In the genomic region with DNA sequence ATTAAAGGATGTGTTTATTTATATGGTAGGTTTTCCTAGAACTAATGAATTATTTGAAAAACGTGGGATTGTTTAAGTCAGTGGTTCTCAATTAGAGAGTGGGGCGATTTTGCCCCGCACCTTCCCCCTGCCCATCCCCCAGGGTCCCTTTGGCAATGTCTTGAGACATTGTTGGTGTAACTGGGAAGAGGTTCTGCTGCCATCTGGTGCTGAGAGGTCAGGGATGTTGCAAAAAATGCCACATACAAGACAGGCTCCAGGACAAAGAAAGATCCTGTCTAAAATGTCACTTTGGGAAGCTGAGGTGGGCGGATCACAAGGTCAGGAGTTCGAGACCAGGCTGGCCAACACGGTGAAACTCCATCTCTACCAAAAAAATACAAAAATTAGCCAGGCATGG, we compare ENCODE assay signal across 21 cellular contexts. TPM values are rescaled to one million over a fixed set of nuclear protein-coding genes. Genes with fewer than 3 reads are reported as not detected.
DNase-seq lines count a peak whose midpoint lies in the region; ATAC-seq, FAIRE-seq and TF ChIP-seq lines count a peak whose summit lies in the region.
"Had no signal": no experiment of that assay in that cellular context is flagged by ENCODE, and none has a peak within 500 bp of the region (broad histone marks: within the 10 kb centered on the region; RNA-seq: fewer than 3 reads in every experiment).

No MANE protein-coding gene starts in this region.

- H3K9ac ChIP-seq in HepG2 (ENCODE audit: insufficient read depth, low read depth, low read length): no peak overlapping the region

- H3K79me2 ChIP-seq in GM23338 (replicated peaks; ENCODE audit: insufficient read depth) (no peaks in the 10 kb centered on the region), HepG2 (ENCODE audit: insufficient read depth, low read length) (no peaks in the 10 kb centered on the region)

- H3K4me1 Mint-ChIP-seq in GM23338 (peaks cover 9% of the 10 kb centered on the region; the same call in 2 of the 3 replicates), glutamatergic neuron (ENCODE audit: low read depth, unreplicated experiment) (no peaks in the 10 kb centered on the region)
- H3K4me1 Mint-ChIP-seq: CD14-positive monocyte had no signal

- H3K27ac Mint-ChIP-seq in GM23338 (no peak overlapping the region), glutamatergic neuron (ENCODE audit: unreplicated experiment) (no peak overlapping the region)
- H3K27ac Mint-ChIP-seq: CD14-positive monocyte had no signal

- peak; percentile 32 for TF ChIP-seq CTCF in D721Med (IDR thresholded peaks at IDR 0.05; ENCODE audit: insufficient read depth, missing control alignments)
- peak; percentile 51 to 71 for TF ChIP-seq CTCF in GM23338 (conservative IDR thresholded peaks at IDR 0.05; ENCODE audit: low read depth in 2 of 2)
- TF ChIP-seq CTCF in HepG2 (CRISPR knock-in tag; IDR thresholded peaks at IDR 0.05): 0 out of 2 replicates have a peak, but pooled peaks have one; percentile 18
- TF ChIP-seq CTCF in glutamatergic neuron (IDR thresholded peaks at IDR 0.05; ENCODE audit: partially characterized antibody, unreplicated experiment): no peak

- TF ChIP-seq EP300 in HepG2 (IDR thresholded peaks at IDR 0.05; ENCODE audit: low read depth in 2 of 2, low read length in 2 of 2): no peak
- no peak for TF ChIP-seq EP300 in HepG2 (CRISPR knock-in tag; IDR thresholded peaks at IDR 0.05; ENCODE audit: borderline replicate concordance)

- H3K27ac ChIP-seq in GM23338 (ENCODE audit: low read depth): no peak overlapping the region
- no peak overlapping the region for H3K27ac ChIP-seq in HepG2 (ENCODE audit: extremely low read length, insufficient read depth, low read length)
- H3K27ac ChIP-seq: epithelial cell of prostate, heart left ventricle, right lobe of liver had no signal

- POLR2A ChIA-PET in HepG2 (lab: Yijun Ruan, JAX): no interaction called here

- H3K36me3 ChIP-seq in GM23338 (ENCODE audit: insufficient read depth) (no peaks in the 10 kb centered on the region), HepG2 (replicated peaks in 1 of 2; ENCODE audit: control insufficient read depth in 1 of 2, insufficient read depth in 2 of 2, low read length in 2 of 2) (no peaks in the 10 kb centered on the region)
- H3K36me3 ChIP-seq: heart left ventricle, right lobe of liver had no signal

- in situ Hi-C loops in HepG2 (cut with HindIII; ENCODE audit: extremely low pct_ligation_motif_present, low pct_unique_long_range_greater_than_20kb): no loop called here

- WGBS in HepG2 (ENCODE audit: low lambda C conversion rate): 0% methylated on average over 3 of the region's 6 CpGs

- H3K4me3 ChIP-seq in GM23338 (no peak overlapping the region), HepG2 (replicated peaks in 1 of 3; ENCODE audit: insufficient read depth in 1 of 3, low read depth in 2 of 3, low read length in 3 of 3) (no peak overlapping the region)
- H3K4me3 ChIP-seq: heart left ventricle, right lobe of liver had no signal

- H3K9me2 ChIP-seq in GM23338 (ENCODE audit: insufficient read depth): no peaks in the 10 kb centered on the region

- H3K4me1 ChIP-seq in GM23338 (ENCODE audit: insufficient read depth) (no peaks in the 10 kb centered on the region), HepG2 (ENCODE audit: insufficient read depth, low read length) (no peaks in the 10 kb centered on the region)
- H3K4me1 ChIP-seq: heart left ventricle, right lobe of liver had no signal

- H3K4me3 Mint-ChIP-seq in GM23338: no peak overlapping the region
- no peak overlapping the region for H3K4me3 Mint-ChIP-seq in glutamatergic neuron (ENCODE audit: unreplicated experiment)
- H3K4me3 Mint-ChIP-seq: CD14-positive monocyte had no signal

- H3K27me3 Mint-ChIP-seq in GM23338 (ENCODE audit: insufficient read depth, low read depth, poor library complexity): peaks cover 2% of the 10 kb centered on the region
- peaks cover 2% of the 10 kb centered on the region for H3K27me3 Mint-ChIP-seq in glutamatergic neuron (ENCODE audit: unreplicated experiment)

- peaks cover 20% of the 10 kb centered on the region for H3K9me3 Mint-ChIP-seq in GM23338
- no peaks in the 10 kb centered on the region for H3K9me3 Mint-ChIP-seq in glutamatergic neuron (ENCODE audit: unreplicated experiment)

- H2AFZ ChIP-seq in GM23338 (no peak overlapping the region), HepG2 (ENCODE audit: low read length) (no peak overlapping the region)

- intact Hi-C loops in HepG2 (cut with micrococcal nuclease; ENCODE audit: unreplicated experiment): no loop called here

- FAIRE-seq in D721Med (lab: Jason Lieb, UNC) (no peak), HepG2 (lab: Jason Lieb, UNC) (no peak)

- no peak for TF ChIP-seq POLR2A in HepG2 (IDR thresholded peaks at IDR 0.05; ENCODE audit: insufficient read depth in 1 of 2, low read depth in 2 of 2, low read length in 2 of 2)

- no peaks in the 10 kb centered on the region for H3K27me3 ChIP-seq in GM23338 (ENCODE audit: insufficient read depth)
- no peaks in the 10 kb centered on the region for H3K27me3 ChIP-seq in HepG2 (ENCODE audit: control insufficient read depth in 1 of 2, insufficient read depth in 2 of 2, low read length in 2 of 2)
- H3K27me3 ChIP-seq: heart left ventricle, right lobe of liver had no signal

- no peaks in the 10 kb centered on the region for H3K9me3 ChIP-seq in HepG2 (ENCODE audit: low read length)
- H3K9me3 ChIP-seq: heart left ventricle, right lobe of liver had no signal

- no TSS peak for BruUV-seq in HepG2 (replicated peaks; lab: Mats Ljungman, UMichigan)

- no peaks in the 10 kb centered on the region for H3F3A ChIP-seq in GM23338 (replicated peaks; ENCODE audit: low read depth)

- H4K20me1 ChIP-seq in GM23338 (replicated peaks; ENCODE audit: insufficient read depth) (no peaks in the 10 kb centered on the region), HepG2 (ENCODE audit: insufficient read depth, low read length) (no peaks in the 10 kb centered on the region)

- no peak overlapping the region for H3K4me2 ChIP-seq in GM23338
- no peak overlapping the region for H3K4me2 ChIP-seq in HepG2 (ENCODE audit: low read depth, low read length)

- peak; percentile 65; the same call in 2 of the 3 replicates for ATAC-seq in GM23338
- no peak for ATAC-seq in HepG2
- ATAC-seq in GM18498 (IDR thresholded peaks at IDR 0.05; ENCODE audit: unreplicated experiment): no peak
- no peak for ATAC-seq in HG03025 (IDR thresholded peaks at IDR 0.05; ENCODE audit: low FRiP score, unreplicated experiment)
- ATAC-seq: heart left ventricle had no signal

- CTCF ChIA-PET in HepG2 (lab: Yijun Ruan, JAX; ENCODE audit: low intra/inter-chr PET ratio, low total read pairs): no interaction called here

- DNase-seq in D721Med (ENCODE audit: insufficient read length, low spot score) (no peak), GM23338 (ENCODE audit: low spot score) (peak; percentile 63), amniotic epithelial cell (ENCODE audit: low read depth) (peak; percentile 1), HepG2 (ENCODE audit: low spot score) (no peak), glutamatergic neuron (no peak), NCI-H1694 treated with DMSO at 0.1 percent for 48 hours (lab: John Stamatoyannopoulos, UW) (no peak)
- DNase-seq: aorta; cortex of kidney; DMS79 treated with DMSO at 0.1 percent for 48 hours; heart left ventricle; IMR-90; NCI-H1048; right lobe of liver; stimulated activated CD8-positive, alpha-beta memory T cell treated with anti-CD3 and anti-CD28 coated beads, Interleukin-4, amount 100 ng/mL, for 48 hours had no signal

- H3K36me3 Mint-ChIP-seq in GM23338 (ENCODE audit: low read depth) (peaks cover 28% of the 10 kb centered on the region; the same call in 2 of the 3 replicates), glutamatergic neuron (ENCODE audit: unreplicated experiment) (no peaks in the 10 kb centered on the region)

- TF ChIP-seq RAD21 in HepG2 (CRISPR knock-in tag; IDR thresholded peaks at IDR 0.05): no peak

TF ChIP-seq in HepG2, 621 proteins besides CTCF, POLR2A, EP300 and RAD21:
- no peak for TF ChIP-seq ATF1 (CRISPR knock-in tag; IDR thresholded peaks at IDR 0.05)

RNA-seq across cellular contexts. Expression of gene TMSB4Y, which starts 25.8 kb away (rescaled TPM):
- 8.7 and 9.8 TPM in 2 replicates for total RNA-seq in GM23338 (2014; rRNA removed; shearing (Covaris generic))
- 12.2 and 13.4 TPM in 2 replicates for polyA plus RNA-seq in GM23338 (2016; fragmentation: Nextera tagmentation; extraction: Ambion mirVana)
- 0.49 and 0.87 TPM in 2 replicates for total RNA-seq in HepG2 (2016; rRNA removed; fragmentation: Illumina TruSeq; extraction: Trizol)
- total RNA-seq in HepG2 (2016; cell fraction: cytosol; rRNA removed; fragmentation: Illumina TruSeq; extraction: Trizol; ENCODE audit: low read depth): 0.20 and 0.35 TPM in 2 replicates
- 0.46 and 0.52 TPM in 2 replicates for total RNA-seq in HepG2 (2016; cell fraction: insoluble cytoplasmic fraction; rRNA removed; fragmentation: Illumina TruSeq; extraction: Trizol)
- total RNA-seq in HepG2 (2016; cell fraction: membrane; rRNA removed; fragmentation: Illumina TruSeq; extraction: Trizol): 0.62 and 0.87 TPM in 2 replicates
- total RNA-seq in HepG2 (2016; cell fraction: nucleus; rRNA removed; fragmentation: Illumina TruSeq; extraction: Trizol): 0.37 and 0.66 TPM in 2 replicates
- polyA plus RNA-seq in HepG2 (2011; rRNA removed): 0.13 and 0.15 TPM in 2 replicates
- 0.13 and 0.15 TPM in 2 replicates for polyA plus RNA-seq in HepG2 (2011; cell fraction: cytosol; rRNA removed)
- polyA plus RNA-seq in HepG2 (2011; cell fraction: nucleus; rRNA removed): 0.14 TPM in 1 of 2 replicates, not detected in the other
- 0.11 TPM in 1 of 2 replicates, not detected in the other for polyA plus RNA-seq in HepG2 (2012)
- 0.29 and 0.33 TPM in 2 replicates for polyA plus RNA-seq in HepG2 (2016; cell fraction: cytosol; fragmentation: Illumina TruSeq; extraction: Trizol; ENCODE audit: low read depth)
- polyA plus RNA-seq in HepG2 (2016; cell fraction: insoluble cytoplasmic fraction; fragmentation: Illumina TruSeq; extraction: Trizol; ENCODE audit: low read depth): 0.75 and 0.85 TPM in 2 replicates
- polyA plus RNA-seq in HepG2 (2016; cell fraction: membrane; fragmentation: Illumina TruSeq; extraction: Trizol; ENCODE audit: low read depth): 0.47 and 0.57 TPM in 2 replicates
- 0.28 and 0.66 TPM in 2 replicates for polyA plus RNA-seq in HepG2 (2016; cell fraction: nucleus; fragmentation: Illumina TruSeq; extraction: Trizol; ENCODE audit: insufficient read depth, low read depth)
- polyA minus RNA-seq in HepG2 (2011; rRNA and poly(A)+ RNA removed; ENCODE audit: low replicate concordance): 0.14 TPM in 1 of 2 replicates, not detected in the other
- not detected in 2 replicates for polyA minus RNA-seq in HepG2 (2011; cell fraction: cytosol; rRNA and poly(A)+ RNA removed)
- 0.64 and 0.99 TPM in 2 replicates for polyA minus RNA-seq in HepG2 (2011; cell fraction: nucleus; rRNA and poly(A)+ RNA removed)
- 6.6 TPM for total RNA-seq in glutamatergic neuron (ENCODE audit: unreplicated experiment)
- total RNA-seq: aorta, IMR-90, mucosa of gallbladder, SK-MEL-5, temporal lobe had no signal
- polyA plus RNA-seq: CD14-positive monocyte, IMR-90 had no signal

Comparison
In these comparisons a context has a peak if more than half of its experiments do, and no peak if none do; other contexts are left out.
1. DNase-seq: peak in GM23338 (single experiment) and amniotic epithelial cell (single experiment); none in D721Med (single experiment), HepG2 (single experiment), glutamatergic neuron (single experiment) and NCI-H1694 treated with DMSO at 0.1 percent for 48 hours (single experiment).